In the genomic region with DNA sequence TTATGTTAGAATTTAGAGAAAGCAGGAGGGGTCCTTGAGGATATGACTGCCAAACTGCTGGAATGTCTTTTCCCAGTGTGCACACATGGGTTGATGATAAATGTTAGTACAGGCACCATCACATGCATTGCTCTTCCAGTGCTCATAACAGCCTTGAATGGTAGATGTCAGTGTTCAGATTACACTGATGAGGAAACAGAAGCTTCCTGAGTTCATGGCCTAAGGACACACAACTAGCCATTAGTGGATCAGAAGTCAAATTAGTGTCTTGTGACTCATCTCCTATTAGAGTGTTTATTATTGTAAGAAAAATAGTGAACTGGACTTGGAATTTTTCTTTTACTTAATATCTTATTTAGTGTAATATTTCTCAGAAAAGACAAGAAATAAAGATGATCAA, we compare ENCODE assay signal across 13 cellular contexts.
DNase-seq lines count a peak whose midpoint lies in the region; ATAC-seq and TF ChIP-seq lines count a peak whose summit lies in the region.
"Had no signal": no experiment of that assay in that cellular context is flagged by ENCODE, and none has a peak within 500 bp of the region (broad histone marks: within the 10 kb centered on the region; RNA-seq: fewer than 3 reads in every experiment).

No MANE protein-coding gene starts in this region.

- POLR2A ChIA-PET in Panc1 (lab: Charles Lee), result no interaction called here

- peak; percentile 87 for DNase-seq in EL
- no peak for DNase-seq in Panc1 (ENCODE audit: low read depth, low spot score)
- DNase-seq in epithelial cell of prostate (ENCODE audit: low read depth, low spot score), result no peak
- DNase-seq in myocyte (ENCODE audit: low read depth), result peak; percentile 35
- DNase-seq in NCI-H2107 treated with DMSO at 0.1 percent for 48 hours (lab: John Stamatoyannopoulos, UW; ENCODE audit: unreplicated experiment), result no peak
- DNase-seq in amniotic stem cell (lab: John Stamatoyannopoulos, UW), result no peak
- DNase-seq in mucosa of descending colon, result no peak
- DNase-seq in tibial nerve (ENCODE audit: low spot score in 2 of 2), result no peak
- DNase-seq: activated T-cell treated with anti-CD3 and anti-CD28 coated beads, Interleukin-2, amount 50 U/mL, for 4 hours; CD8-positive, alpha-beta memory T cell; NCI-H1417; stimulated activated CD4-positive, alpha-beta T cell treated with anti-CD3 and anti-CD28 coated beads, Interleukin-2, amount 100 ng/mL, for 24 hours had no signal

- H3K9me3 ChIP-seq in Panc1 (ENCODE audit: control insufficient read depth, insufficient read depth, low read depth, low read length) (no peaks in the 10 kb centered on the region), mucosa of descending colon (no peaks in the 10 kb centered on the region), tibial nerve (no peaks in the 10 kb centered on the region)

- TF ChIP-seq EP300 in tibial nerve (IDR thresholded peaks at IDR 0.05), result peak in 1 of 2 donors; percentile 68

- TF ChIP-seq CTCF in Panc1 (IDR thresholded peaks at IDR 0.05) (no peak), mucosa of descending colon (IDR thresholded peaks at IDR 0.05) (no peak), tibial nerve (IDR thresholded peaks at IDR 0.05) (no peak)

- peak; percentile 51; the same call in 1 of the 2 replicates for ATAC-seq in Panc1
- no peak for ATAC-seq in mucosa of descending colon
- ATAC-seq: activated T-cell treated with anti-CD3 and anti-CD28 coated beads, Interleukin-2, amount 50 U/mL, for 4 hours had no signal

- in situ Hi-C loops in Panc1 (cut with HindIII; ENCODE audit: low pct_unique_long_range_greater_than_20kb, low sequenced_read_pairs), result no loop called here

- H3K4me3 ChIP-seq in Panc1 (ENCODE audit: low read depth in 2 of 2, low read length in 2 of 2) (no peak overlapping the region), mucosa of descending colon (no peak overlapping the region), tibial nerve (no peak overlapping the region)
- H3K4me3 ChIP-seq: cardiac muscle cell had no signal

- intact Hi-C loops in Panc1 (cut with micrococcal nuclease; ENCODE audit: unreplicated experiment), result no loop called here
- intact Hi-C loops in mucosa of descending colon (cut with DNase I, micrococcal nuclease), result no loop called here

- no peak for TF ChIP-seq POLR2A in tibial nerve (IDR thresholded peaks at IDR 0.05)

- no TSS peak for BruUV-seq in Panc1 (replicated peaks; lab: Mats Ljungman, UMichigan)

- no peaks in the 10 kb centered on the region for H3K27me3 ChIP-seq in Panc1 (ENCODE audit: control insufficient read depth, insufficient read depth, low read length)
- H3K27me3 ChIP-seq in tibial nerve, result no peaks in the 10 kb centered on the region
- H3K27me3 ChIP-seq: cardiac muscle cell had no signal

- H3K4me1 ChIP-seq in Panc1 (ENCODE audit: control insufficient read depth, insufficient read depth, low read length) (no peaks in the 10 kb centered on the region), mucosa of descending colon (ENCODE audit: low read depth) (no peaks in the 10 kb centered on the region), tibial nerve (peaks cover 0 to 12% (median 0%) of the 10 kb centered on the region in 4 donors)

- no peaks in the 10 kb centered on the region for H3K36me3 ChIP-seq in Panc1 (ENCODE audit: control insufficient read depth, insufficient read depth, low read length)
- no peaks in the 10 kb centered on the region for H3K36me3 ChIP-seq in mucosa of descending colon (ENCODE audit: low read depth)
- H3K36me3 ChIP-seq in tibial nerve, result no peaks in the 10 kb centered on the region
- H3K36me3 ChIP-seq: cardiac muscle cell had no signal

- CTCF ChIA-PET in Panc1 (lab: Charles Lee), result no interaction called here

- no peak overlapping the region for H3K27ac ChIP-seq in Panc1 (ENCODE audit: low read length)
- H3K27ac ChIP-seq in epithelial cell of prostate, result peak overlapping the region; percentile 42
- no peak overlapping the region for H3K27ac ChIP-seq in tibial nerve
- H3K27ac ChIP-seq: cardiac muscle cell had no signal

Comparison
In these comparisons a context has a peak if more than half of its experiments do, and no peak if none do; other contexts are left out.
1. DNase-seq: peak in EL (single experiment) and myocyte (single experiment); none in Panc1 (single experiment), epithelial cell of prostate (single experiment), NCI-H2107 treated with DMSO at 0.1 percent for 48 hours (single experiment), amniotic stem cell (single experiment), mucosa of descending colon (0 of 3) and tibial nerve (0 of 2).